In the genomic region with DNA sequence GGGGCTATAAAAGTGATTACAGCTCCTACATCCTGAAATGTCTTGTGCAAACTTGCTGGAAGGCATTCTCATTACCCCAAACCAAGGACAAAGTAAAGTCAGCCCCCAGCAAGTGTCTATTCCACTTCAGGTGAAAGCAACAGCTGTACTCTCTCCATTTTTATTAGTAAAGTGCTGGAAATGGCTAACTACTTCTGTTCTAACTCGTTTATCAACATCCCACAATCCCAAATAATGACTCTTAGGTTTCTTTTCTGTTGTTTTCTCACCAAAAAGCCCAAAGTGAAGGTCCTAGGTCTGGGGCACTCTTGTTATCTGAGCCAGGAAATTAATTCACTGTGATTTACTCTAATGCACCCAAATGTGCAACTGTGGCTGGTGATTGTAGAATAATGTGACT, we compare ENCODE assay signal across 28 cellular contexts.
"Had no signal": no experiment of that assay in that cellular context is flagged by ENCODE, and none has a peak within 500 bp of the region (broad histone marks: within the 10 kb centered on the region; RNA-seq: fewer than 3 reads in every experiment).

No MANE protein-coding gene starts in this region.

- H3K27ac Mint-ChIP-seq: stimulated activated effector memory CD8-positive, alpha-beta T cell treated with anti-CD3 and anti-CD28 coated beads, Interleukin-12 subunit alpha, Interleukin-12 subunit beta, amount 100 ng/mL, for 72 hours; stimulated activated memory B cell treated with anti-CD40 and anti-IgM and Interleukin-4, amounts not matched to agents 10 μg/mL and 1 μg/mL and 100 μg/mL, for 72 hours; stimulated activated naive B cell treated with anti-CD40 and anti-IgM and Interleukin-4, amounts not matched to agents 10 μg/mL and 1 μg/mL and 100 μg/mL, for 72 hours; stimulated activated naive CD8-positive, alpha-beta T cell treated with anti-CD3 and anti-CD28 coated beads, Interleukin-15, amount 100 ng/mL, for 72 hours; stimulated activated naive CD8-positive, alpha-beta T cell treated with anti-CD3 and anti-CD28 coated beads, Interleukin-15, Interleukin-2, amounts not matched to agents 100 ng/mL and 50 ng/mL, for 24 hours; type B pancreatic cell had no signal

- H3K36me3 ChIP-seq: stomach, suprapubic skin, thoracic aorta, thyroid gland, tibial artery, tibial nerve, transverse colon, upper lobe of left lung, upper lobe of right lung, uterus, vagina had no signal

- H3K27me3 ChIP-seq: stomach, suprapubic skin, testis, thyroid gland, tibial artery, tibial nerve, transverse colon, upper lobe of left lung, upper lobe of right lung, uterus, vagina had no signal

- H3K4me1 ChIP-seq: stomach, suprapubic skin, testis, thyroid gland, tibial artery, tibial nerve, transverse colon, upper lobe of left lung, upper lobe of right lung, uterus, vagina had no signal

- ATAC-seq: stimulated activated effector memory CD8-positive, alpha-beta T cell treated with anti-CD3 and anti-CD28 coated beads, Interleukin-12 subunit alpha, Interleukin-12 subunit beta, amount 100 ng/mL, for 72 hours; stimulated activated memory B cell treated with anti-CD40 and anti-IgM and Interleukin-4, amounts not matched to agents 10 μg/mL and 1 μg/mL and 100 μg/mL, for 72 hours; stimulated activated naive B cell treated with anti-CD40 and anti-IgM and Interleukin-4, amounts not matched to agents 10 μg/mL and 1 μg/mL and 100 μg/mL, for 72 hours; stimulated activated naive CD8-positive, alpha-beta T cell treated with anti-CD3 and anti-CD28 coated beads, Interleukin-15, amount 100 ng/mL, for 72 hours; stimulated activated naive CD8-positive, alpha-beta T cell treated with anti-CD3 and anti-CD28 coated beads, Interleukin-15, Interleukin-2, amounts not matched to agents 100 U/mL and 50 U/mL, for 24 hours; upper lobe of right lung had no signal

- DNase-seq: stimulated activated CD4-positive, alpha-beta T cell treated with anti-CD3 and anti-CD28 coated beads, Interleukin-2, amount 100 ng/mL, for 48 hours; stimulated activated CD4-positive, alpha-beta T cell treated with anti-CD3 and anti-CD28 coated beads, Interleukin-4, amount 100 ng/mL, for 1 hour; stimulated activated CD4-positive, alpha-beta T cell treated with anti-CD3 and anti-CD28 coated beads, Interleukin-4, amount 100 ng/mL, for 24 hours; stimulated activated CD4-positive, alpha-beta T cell treated with anti-CD3 and anti-CD28 coated beads, Interleukin-4, amount 100 ng/mL, for 4 hours; stimulated activated CD8-positive, alpha-beta memory T cell treated with anti-CD3 and anti-CD28 coated beads, Interleukin-4, amount 100 ng/mL, for 48 hours; stimulated activated naive B cell treated with anti-CD40 and anti-IgM and Interleukin-4, amounts not matched to agents 10 μg/mL and 1 μg/mL and 100 μg/mL, for 72 hours; stimulated activated naive CD4-positive, alpha-beta T cell; stimulated activated naive CD4-positive, alpha-beta T cell treated with Interleukin-2 at 50 U/mL for 16 hours; stimulated activated naive CD8-positive, alpha-beta T cell treated with anti-CD3 and anti-CD28 coated beads, Interleukin-15, amount 100 ng/mL, for 72 hours; stimulated activated naive CD8-positive, alpha-beta T cell treated with anti-CD3 and anti-CD28 coated beads, Interleukin-15, Interleukin-2, amounts not matched to agents 100 U/mL and 50 U/mL, for 24 hours; stomach; substantia nigra; testis; thyroid gland; tibial artery; transverse colon; trophoblast cell; upper lobe of left lung; upper lobe of right lung; uterus had no signal

- H3K27ac ChIP-seq: stomach, suprapubic skin, testis, thoracic aorta, thyroid gland, tibial artery, tibial nerve, transverse colon, upper lobe of left lung, upper lobe of right lung, uterus, vagina had no signal

- H3K4me3 Mint-ChIP-seq: stimulated activated effector memory CD8-positive, alpha-beta T cell treated with anti-CD3 and anti-CD28 coated beads, Interleukin-12 subunit alpha, Interleukin-12 subunit beta, amount 100 ng/mL, for 72 hours; stimulated activated memory B cell treated with anti-CD40 and anti-IgM and Interleukin-4, amounts not matched to agents 10 μg/mL and 1 μg/mL and 100 μg/mL, for 72 hours; stimulated activated naive B cell treated with anti-CD40 and anti-IgM and Interleukin-4, amounts not matched to agents 10 μg/mL and 1 μg/mL and 100 μg/mL, for 72 hours; stimulated activated naive CD8-positive, alpha-beta T cell treated with anti-CD3 and anti-CD28 coated beads, Interleukin-15, amount 100 ng/mL, for 72 hours; stimulated activated naive CD8-positive, alpha-beta T cell treated with anti-CD3 and anti-CD28 coated beads, Interleukin-15, Interleukin-2, amounts not matched to agents 100 ng/mL and 50 ng/mL, for 24 hours; type B pancreatic cell had no signal

- H3K27me3 Mint-ChIP-seq: stimulated activated memory B cell treated with anti-CD40 and anti-IgM and Interleukin-4, amounts not matched to agents 10 μg/mL and 1 μg/mL and 100 μg/mL, for 72 hours; stimulated activated naive B cell treated with anti-CD40 and anti-IgM and Interleukin-4, amounts not matched to agents 10 μg/mL and 1 μg/mL and 100 μg/mL, for 72 hours; stimulated activated naive CD8-positive, alpha-beta T cell treated with anti-CD3 and anti-CD28 coated beads, Interleukin-15, amount 100 ng/mL, for 72 hours; stimulated activated naive CD8-positive, alpha-beta T cell treated with anti-CD3 and anti-CD28 coated beads, Interleukin-15, Interleukin-2, amounts not matched to agents 100 ng/mL and 50 ng/mL, for 24 hours had no signal

- H3K4me3 ChIP-seq: stomach, suprapubic skin, testis, thoracic aorta, thyroid gland, tibial artery, tibial nerve, transverse colon, upper lobe of left lung, upper lobe of right lung, uterus, vagina had no signal

- H3K4me1 Mint-ChIP-seq: stimulated activated effector memory CD8-positive, alpha-beta T cell treated with anti-CD3 and anti-CD28 coated beads, Interleukin-12 subunit alpha, Interleukin-12 subunit beta, amount 100 ng/mL, for 72 hours; stimulated activated memory B cell treated with anti-CD40 and anti-IgM and Interleukin-4, amounts not matched to agents 10 μg/mL and 1 μg/mL and 100 μg/mL, for 72 hours; stimulated activated naive CD8-positive, alpha-beta T cell treated with anti-CD3 and anti-CD28 coated beads, Interleukin-15, amount 100 ng/mL, for 72 hours had no signal

- H3K9me3 ChIP-seq: stomach, suprapubic skin, testis, thoracic aorta, thyroid gland, tibial artery, tibial nerve, transverse colon, upper lobe of left lung, upper lobe of right lung, uterus, vagina had no signal

- H3K9me3 Mint-ChIP-seq: stimulated activated effector memory CD8-positive, alpha-beta T cell treated with anti-CD3 and anti-CD28 coated beads, Interleukin-12 subunit alpha, Interleukin-12 subunit beta, amount 100 ng/mL, for 72 hours; stimulated activated memory B cell treated with anti-CD40 and anti-IgM and Interleukin-4, amounts not matched to agents 10 μg/mL and 1 μg/mL and 100 μg/mL, for 72 hours; stimulated activated naive B cell treated with anti-CD40 and anti-IgM and Interleukin-4, amounts not matched to agents 10 μg/mL and 1 μg/mL and 100 μg/mL, for 72 hours; stimulated activated naive CD8-positive, alpha-beta T cell treated with anti-CD3 and anti-CD28 coated beads, Interleukin-15, amount 100 ng/mL, for 72 hours; stimulated activated naive CD8-positive, alpha-beta T cell treated with anti-CD3 and anti-CD28 coated beads, Interleukin-15, Interleukin-2, amounts not matched to agents 100 ng/mL and 50 ng/mL, for 24 hours; type B pancreatic cell had no signal

- H3K36me3 Mint-ChIP-seq: stimulated activated effector memory CD8-positive, alpha-beta T cell treated with anti-CD3 and anti-CD28 coated beads, Interleukin-12 subunit alpha, Interleukin-12 subunit beta, amount 100 ng/mL, for 72 hours; stimulated activated memory B cell treated with anti-CD40 and anti-IgM and Interleukin-4, amounts not matched to agents 10 μg/mL and 1 μg/mL and 100 μg/mL, for 72 hours; stimulated activated naive B cell treated with anti-CD40 and anti-IgM and Interleukin-4, amounts not matched to agents 10 μg/mL and 1 μg/mL and 100 μg/mL, for 72 hours; type B pancreatic cell had no signal
